Comparison of ENCODE assay signal across 19 cellular contexts in the genomic region with DNA sequence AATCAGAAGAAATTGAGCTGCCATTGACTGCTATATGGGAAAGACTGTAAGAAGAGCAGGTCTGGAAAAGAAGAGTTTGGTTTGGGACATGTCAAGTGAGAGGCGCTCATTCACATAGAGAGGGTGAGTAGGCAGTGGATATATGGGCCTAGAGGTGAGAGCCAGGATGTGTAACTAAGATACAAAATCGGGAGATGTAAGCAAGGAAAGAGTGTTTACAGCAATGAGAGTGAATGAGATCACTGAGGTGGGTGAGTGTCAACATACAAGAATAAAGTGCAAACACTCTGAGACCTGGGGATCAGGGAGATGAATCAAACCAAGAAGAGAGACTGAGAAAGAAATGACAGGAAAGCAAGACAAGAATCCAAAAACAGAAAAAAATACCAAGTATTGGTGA. TPM values are rescaled to one million over a fixed set of nuclear protein-coding genes. Genes with fewer than 3 reads are reported as not detected.
A peak's percentile ranks its signal among the peaks of the same experiment; 100 is the strongest.
DNase-seq lines count a peak whose midpoint lies in the region; ATAC-seq and TF ChIP-seq lines count a peak whose summit lies in the region.
"Had no signal": no experiment of that assay in that cellular context is flagged by ENCODE, and none has a peak within 500 bp of the region (broad histone marks: within the 10 kb centered on the region; RNA-seq: fewer than 3 reads in every experiment).

No MANE protein-coding gene starts in this region.

- H3K27ac ChIP-seq in testis: peak overlapping the region; percentile 11 to 27
- H3K27ac ChIP-seq in foreskin keratinocyte: no peak overlapping the region
- H3K27ac ChIP-seq: C4-2B, SJSA1, VCaP had no signal

- peaks cover 66% of the 10 kb centered on the region for H3K4me1 Mint-ChIP-seq in activated naive CD4-positive, alpha-beta T cell treated with anti-CD3 and anti-CD28 coated beads for 36 hours (ENCODE audit: low read depth)
- H3K4me1 Mint-ChIP-seq in T-helper 1 cell treated with Interleukin-12 subunit alpha and Interleukin-12 subunit beta and Interleukin-4 antibody, amounts not matched to agents 30 μg/mL and 1 μg/mL, for 36 hours (ENCODE audit: low read depth): peaks cover 45% of the 10 kb centered on the region
- peaks cover 84% of the 10 kb centered on the region for H3K4me1 Mint-ChIP-seq in central memory CD8-positive, alpha-beta T cell

- H3K27ac Mint-ChIP-seq in activated naive CD4-positive, alpha-beta T cell treated with anti-CD3 and anti-CD28 coated beads for 36 hours: peak overlapping the region; percentile 44
- H3K27ac Mint-ChIP-seq in T-helper 1 cell treated with Interleukin-12 subunit alpha and Interleukin-12 subunit beta and Interleukin-4 antibody, amounts not matched to agents 30 μg/mL and 1 μg/mL, for 36 hours: peak overlapping the region; percentile 22
- H3K27ac Mint-ChIP-seq in central memory CD8-positive, alpha-beta T cell (ENCODE audit: low read depth): peak overlapping the region; percentile 96

- TF ChIP-seq POLR2A in testis (IDR thresholded peaks at IDR 0.05): no peak

- no peak overlapping the region for H3K4me3 Mint-ChIP-seq in activated naive CD4-positive, alpha-beta T cell treated with anti-CD3 and anti-CD28 coated beads for 36 hours
- H3K4me3 Mint-ChIP-seq in T-helper 1 cell treated with Interleukin-12 subunit alpha and Interleukin-12 subunit beta and Interleukin-4 antibody, amounts not matched to agents 30 μg/mL and 1 μg/mL, for 36 hours: no peak overlapping the region
- H3K4me3 Mint-ChIP-seq in central memory CD8-positive, alpha-beta T cell: peak overlapping the region; percentile 59

- TF ChIP-seq CTCF in testis (IDR thresholded peaks at IDR 0.05): no peak
- no peak for TF ChIP-seq CTCF in foreskin keratinocyte (conservative IDR thresholded peaks at IDR 0.05)

- DNase-seq in activated naive CD4-positive, alpha-beta T cell treated with anti-CD3 and anti-CD28 coated beads for 36 hours: no peak
- no peak for DNase-seq in activated naive CD4-positive, alpha-beta T cell treated with anti-CD3 and anti-CD28 coated beads, Interleukin-2, amount 50 U/mL, for 16 hours
- no peak for DNase-seq in central memory CD8-positive, alpha-beta T cell (ENCODE audit: low spot score in 2 of 2)
- DNase-seq in testis (no peak), NCI-H510A (lab: John Stamatoyannopoulos, UW) (no peak), foreskin keratinocyte (no peak)
- DNase-seq: amygdala; cortex of kidney; DMS153; kidney glomerular epithelial cell; NCI-H2107; retina; stimulated activated naive CD4-positive, alpha-beta T cell had no signal

- no peaks in the 10 kb centered on the region for H3K9me3 ChIP-seq in testis
- H3K9me3 ChIP-seq: SJSA1 had no signal

- no peak for ATAC-seq in central memory CD8-positive, alpha-beta T cell (replicated peaks; ENCODE audit: extremely low read depth, poor library complexity, severe bottlenecking)
- no peak for ATAC-seq in foreskin keratinocyte
- ATAC-seq: HCT116 had no signal

- H3K36me3 Mint-ChIP-seq in activated naive CD4-positive, alpha-beta T cell treated with anti-CD3 and anti-CD28 coated beads for 36 hours (ENCODE audit: low read depth): peaks cover 24% of the 10 kb centered on the region
- peaks cover 33% of the 10 kb centered on the region for H3K36me3 Mint-ChIP-seq in T-helper 1 cell treated with Interleukin-12 subunit alpha and Interleukin-12 subunit beta and Interleukin-4 antibody, amounts not matched to agents 30 μg/mL and 1 μg/mL, for 36 hours (ENCODE audit: low read depth)
- H3K36me3 Mint-ChIP-seq in central memory CD8-positive, alpha-beta T cell (ENCODE audit: insufficient read depth): peaks cover 48% of the 10 kb centered on the region

- H3K4me3 ChIP-seq in testis: no peak overlapping the region
- H3K4me3 ChIP-seq: SJSA1, smooth muscle cell had no signal

- no peaks in the 10 kb centered on the region for H3K36me3 ChIP-seq in testis (ENCODE audit: low read depth, missing control alignments)
- H3K36me3 ChIP-seq: SJSA1 had no signal

- no peaks in the 10 kb centered on the region for H3K27me3 Mint-ChIP-seq in activated naive CD4-positive, alpha-beta T cell treated with anti-CD3 and anti-CD28 coated beads for 36 hours (ENCODE audit: low read depth)
- H3K27me3 Mint-ChIP-seq in T-helper 1 cell treated with Interleukin-12 subunit alpha and Interleukin-12 subunit beta and Interleukin-4 antibody, amounts not matched to agents 30 μg/mL and 1 μg/mL, for 36 hours (ENCODE audit: low read depth): no peaks in the 10 kb centered on the region
- H3K27me3 Mint-ChIP-seq in central memory CD8-positive, alpha-beta T cell: no peaks in the 10 kb centered on the region

- intact Hi-C loops in activated naive CD4-positive, alpha-beta T cell treated with anti-CD3 and anti-CD28 coated beads for 36 hours (cut with micrococcal nuclease): loop anchor here (1.0 to 2.0 kb wide), 3 partner anchors 26 to 71 kb away; a partner anchor contains a TSS
- intact Hi-C loops in testis (cut with DNase I; ENCODE audit: low total_unique reads): no loop called here

- H3K27me3 ChIP-seq in testis: no peaks in the 10 kb centered on the region
- no peaks in the 10 kb centered on the region for H3K27me3 ChIP-seq in foreskin keratinocyte
- H3K27me3 ChIP-seq: SJSA1 had no signal

- peaks cover 27% of the 10 kb centered on the region for H3K4me1 ChIP-seq in testis
- peaks cover 6% of the 10 kb centered on the region for H3K4me1 ChIP-seq in foreskin keratinocyte
- H3K4me1 ChIP-seq: SJSA1 had no signal

- CTCF ChIA-PET in activated naive CD4-positive, alpha-beta T cell treated with anti-CD3 and anti-CD28 coated beads for 36 hours (lab: Charles Lee): no interaction called here

- WGBS in testis, 2 donors: 93% methylated on average over 2 of the region's 2 CpGs

- peaks cover 2% of the 10 kb centered on the region for H3K9me3 Mint-ChIP-seq in activated naive CD4-positive, alpha-beta T cell treated with anti-CD3 and anti-CD28 coated beads for 36 hours
- H3K9me3 Mint-ChIP-seq in T-helper 1 cell treated with Interleukin-12 subunit alpha and Interleukin-12 subunit beta and Interleukin-4 antibody, amounts not matched to agents 30 μg/mL and 1 μg/mL, for 36 hours: no peaks in the 10 kb centered on the region
- H3K9me3 Mint-ChIP-seq in central memory CD8-positive, alpha-beta T cell: no peaks in the 10 kb centered on the region

RNA-seq across cellular contexts. Expression of a gene that starts 58.0 kb away (rescaled TPM):
- total RNA-seq in activated naive CD4-positive, alpha-beta T cell treated with anti-CD3 and anti-CD28 coated beads for 36 hours: 100 to 1,000 TPM; 255 to 275 TPM
- 100 to 1,000 TPM; 157 to 170 TPM for total RNA-seq in testis
- 439 TPM for polyA plus RNA-seq in testis (ENCODE audit: insufficient read depth, low read depth, low replicate concordance)
- 230 and 239 TPM in 2 replicates for total RNA-seq in foreskin keratinocyte
- 267 and 282 TPM in 2 replicates for polyA plus RNA-seq in foreskin keratinocyte

Comparison
In these comparisons a context has a peak if more than half of its experiments do, and no peak if none do; other contexts are left out.
1. H3K27ac Mint-ChIP-seq: peak in every context shown above with its lines; median percentile 96 in central memory CD8-positive, alpha-beta T cell; 44 in activated naive CD4-positive, alpha-beta T cell treated with anti-CD3 and anti-CD28 coated beads for 36 hours; 22 in T-helper 1 cell treated with Interleukin-12 subunit alpha and Interleukin-12 subunit beta and Interleukin-4 antibody, amounts not matched to agents 30 μg/mL and 1 μg/mL, for 36 hours.